In genomic region chr2:241255542-241256167, GRCh38 we compare ENCODE assay signal across 13 cellular contexts.
"Had no signal": no experiment of that assay in that cellular context is flagged by ENCODE, and none has a peak within 500 bp of the region (broad histone marks: within the 10 kb centered on the region; RNA-seq: fewer than 3 reads in every experiment).

No MANE protein-coding gene starts in this region.

- H3K9me3 ChIP-seq: gastrocnemius medialis, right atrium auricular region, SJCRH30, upper lobe of left lung had no signal

- H3K27me3 ChIP-seq: gastrocnemius medialis, right atrium auricular region, SJCRH30, upper lobe of left lung had no signal

- H2AFZ ChIP-seq: parathyroid adenoma had no signal

- ATAC-seq: gastrocnemius medialis; stimulated activated naive B cell treated with anti-CD40 and anti-IgM and Interleukin-4, amounts not matched to agents 10 μg/mL and 1 μg/mL and 100 μg/mL, for 72 hours had no signal

- DNase-seq: activated CD4-positive, alpha-beta memory T cell treated with anti-CD3 and anti-CD28 coated beads, Interleukin-2, amount 10 ng/mL, durations not matched to agents 7 days and 5 days; activated naive CD4-positive, alpha-beta T cell treated with Interleukin-2 at 50 U/mL for 16 hours; gastrocnemius medialis; mesenchymal stem cell; nephron progenitor cell; SJCRH30; stimulated activated naive B cell treated with anti-CD40 and anti-IgM and Interleukin-4, amounts not matched to agents 10 μg/mL and 1 μg/mL and 100 μg/mL, for 72 hours; T-helper 9 cell; upper lobe of left lung had no signal

- H3K4me1 ChIP-seq: gastrocnemius medialis, parathyroid adenoma, right atrium auricular region, SJCRH30, upper lobe of left lung had no signal

- H3K27ac ChIP-seq: gastrocnemius medialis, parathyroid adenoma, right atrium auricular region, SJCRH30, upper lobe of left lung had no signal

- FAIRE-seq: colon, endothelial cell of umbilical vein had no signal

- H3K4me3 ChIP-seq: gastrocnemius medialis, right atrium auricular region, SJCRH30, upper lobe of left lung had no signal

- H3K9ac ChIP-seq: parathyroid adenoma had no signal
